Comparison of ENCODE assay signal across 15 cellular contexts in the genomic region with DNA sequence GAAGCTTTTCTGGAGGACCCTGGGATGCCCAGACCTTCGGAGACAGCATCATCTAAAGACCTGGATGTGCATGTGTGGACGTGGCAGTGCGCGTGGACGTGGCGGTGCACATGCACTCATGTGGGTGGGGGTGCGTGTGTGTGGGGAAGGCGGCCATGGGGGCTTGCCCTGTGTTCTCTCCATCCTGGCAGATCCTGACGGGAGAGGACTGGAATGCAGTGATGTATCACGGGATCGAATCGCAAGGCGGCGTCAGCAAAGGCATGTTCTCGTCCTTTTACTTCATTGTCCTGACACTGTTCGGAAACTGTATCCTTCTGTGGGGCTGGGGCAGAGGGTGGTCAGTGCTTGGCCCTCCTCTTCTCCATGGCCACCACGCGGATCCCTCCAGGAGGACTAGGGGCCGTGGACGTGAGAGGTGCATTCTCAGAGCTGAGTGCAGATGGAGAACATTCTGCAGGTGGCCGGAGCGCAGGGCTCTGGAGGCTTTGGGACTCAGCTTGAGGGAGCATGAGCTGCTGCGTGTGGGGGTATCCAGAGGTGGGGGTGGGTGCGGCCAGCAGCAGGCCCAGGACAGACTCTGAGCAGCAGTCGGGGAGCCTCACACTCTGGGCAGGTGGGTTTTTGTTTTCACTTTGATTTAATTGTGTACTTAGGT.
DNase-seq lines count a peak whose midpoint lies in the region; ATAC-seq and TF ChIP-seq lines count a peak whose summit lies in the region.
"Had no signal": no experiment of that assay in that cellular context is flagged by ENCODE, and none has a peak within 500 bp of the region (broad histone marks: within the 10 kb centered on the region; RNA-seq: fewer than 3 reads in every experiment).

No MANE protein-coding gene starts in this region.

- H3K27ac ChIP-seq in lower lobe of right lung (no peak overlapping the region), stomach (no peak overlapping the region), thyroid gland (no peak overlapping the region)

- no peaks in the 10 kb centered on the region for H3K4me1 Mint-ChIP-seq in activated CD8-positive, alpha-beta T cell treated with anti-CD3 and anti-CD28 coated beads, Interleukin-2, amount 10 ng/mL, durations not matched to agents 7 days and 5 days (ENCODE audit: low read depth)
- H3K4me1 Mint-ChIP-seq in activated CD8-positive, alpha-beta T cell treated with anti-CD3 and anti-CD28 coated beads for 36 hours (ENCODE audit: low read depth), result no peaks in the 10 kb centered on the region
- no peaks in the 10 kb centered on the region for H3K4me1 Mint-ChIP-seq in activated T-helper 2 cell treated with anti-CD3 and anti-CD28 coated beads, Interferon-gamma antibody, Interleukin-2, Interleukin-4, amounts not matched to agents 10 μg/mL and 5 μg/mL and 100 μg/mL, durations not matched to agents 14 hours and 24 hours and 36 hours (ENCODE audit: low read depth)

- 79 to 90% (median 82%) methylated on average over 20 to 25 of the region's 25 CpGs for WGBS in stomach, 5 donors
- WGBS in thyroid gland, 2 donors, result 81% methylated on average over 25 of the region's 25 CpGs

- intact Hi-C loops in activated CD8-positive, alpha-beta T cell treated with anti-CD3 and anti-CD28 coated beads for 36 hours (cut with micrococcal nuclease), result no loop called here
- intact Hi-C loops in activated T-helper 2 cell treated with anti-CD3 and anti-CD28 coated beads, Interferon-gamma antibody, Interleukin-2, Interleukin-4, amounts not matched to agents 10 μg/mL and 5 μg/mL and 100 μg/mL, durations not matched to agents 14 hours and 24 hours and 36 hours (cut with micrococcal nuclease), result no loop called here
- intact Hi-C loops in lower lobe of right lung (cut with DNase I) (no loop called here), stomach (cut with DNase I; ENCODE audit: low total_unique reads) (no loop called here), thyroid gland (cut with DNase I) (no loop called here)

- no peak for TF ChIP-seq CTCF in activated CD8-positive, alpha-beta T cell treated with anti-CD3 and anti-CD28 coated beads for 36 hours (IDR thresholded peaks at IDR 0.05)
- TF ChIP-seq CTCF in lower lobe of right lung (IDR thresholded peaks at IDR 0.05) (no peak), stomach (IDR thresholded peaks at IDR 0.05) (no peak), thyroid gland (IDR thresholded peaks at IDR 0.05) (no peak)

- no peaks in the 10 kb centered on the region for H3K4me1 ChIP-seq in lower lobe of right lung
- no peaks in the 10 kb centered on the region for H3K4me1 ChIP-seq in stomach
- no peaks in the 10 kb centered on the region for H3K4me1 ChIP-seq in thyroid gland

- H3K36me3 Mint-ChIP-seq in activated CD8-positive, alpha-beta T cell treated with anti-CD3 and anti-CD28 coated beads, Interleukin-2, amount 10 ng/mL, durations not matched to agents 7 days and 5 days (ENCODE audit: low read depth), result no peaks in the 10 kb centered on the region
- H3K36me3 Mint-ChIP-seq in activated CD8-positive, alpha-beta T cell treated with anti-CD3 and anti-CD28 coated beads for 36 hours (ENCODE audit: low read depth), result no peaks in the 10 kb centered on the region
- H3K36me3 Mint-ChIP-seq in activated T-helper 2 cell treated with anti-CD3 and anti-CD28 coated beads, Interferon-gamma antibody, Interleukin-2, Interleukin-4, amounts not matched to agents 10 μg/mL and 5 μg/mL and 100 μg/mL, durations not matched to agents 14 hours and 24 hours and 36 hours (ENCODE audit: low read depth), result no peaks in the 10 kb centered on the region

- H3K27ac Mint-ChIP-seq in activated CD8-positive, alpha-beta T cell treated with anti-CD3 and anti-CD28 coated beads, Interleukin-2, amount 10 ng/mL, durations not matched to agents 7 days and 5 days, result no peak overlapping the region
- no peak overlapping the region for H3K27ac Mint-ChIP-seq in activated CD8-positive, alpha-beta T cell treated with anti-CD3 and anti-CD28 coated beads for 36 hours
- H3K27ac Mint-ChIP-seq in activated T-helper 2 cell treated with anti-CD3 and anti-CD28 coated beads, Interferon-gamma antibody, Interleukin-2, Interleukin-4, amounts not matched to agents 10 μg/mL and 5 μg/mL and 100 μg/mL, durations not matched to agents 14 hours and 24 hours and 36 hours, result no peak overlapping the region

- no peak overlapping the region for H3K4me3 ChIP-seq in lower lobe of right lung
- no peak overlapping the region for H3K4me3 ChIP-seq in stomach
- H3K4me3 ChIP-seq in thyroid gland (replicated peaks in 1 of 3), result no peak overlapping the region
- H3K4me3 ChIP-seq: K562 had no signal

- no peak overlapping the region for H3K4me3 Mint-ChIP-seq in activated CD8-positive, alpha-beta T cell treated with anti-CD3 and anti-CD28 coated beads, Interleukin-2, amount 10 ng/mL, durations not matched to agents 7 days and 5 days
- no peak overlapping the region for H3K4me3 Mint-ChIP-seq in activated CD8-positive, alpha-beta T cell treated with anti-CD3 and anti-CD28 coated beads for 36 hours
- no peak overlapping the region for H3K4me3 Mint-ChIP-seq in activated T-helper 2 cell treated with anti-CD3 and anti-CD28 coated beads, Interferon-gamma antibody, Interleukin-2, Interleukin-4, amounts not matched to agents 10 μg/mL and 5 μg/mL and 100 μg/mL, durations not matched to agents 14 hours and 24 hours and 36 hours (ENCODE audit: low read depth)

- POLR2A ChIA-PET in activated CD8-positive, alpha-beta T cell treated with anti-CD3 and anti-CD28 coated beads, Interleukin-2, amount 10 ng/mL, durations not matched to agents 7 days and 5 days (lab: Charles Lee), result no interaction called here
- POLR2A ChIA-PET in activated CD8-positive, alpha-beta T cell treated with anti-CD3 and anti-CD28 coated beads for 36 hours (lab: Charles Lee), result no interaction called here

- DNase-seq in activated CD8-positive, alpha-beta T cell treated with anti-CD3 and anti-CD28 coated beads, Interleukin-2, amount 10 ng/mL, durations not matched to agents 7 days and 5 days, result peak; percentile 16
- DNase-seq in activated CD8-positive, alpha-beta T cell treated with anti-CD3 and anti-CD28 coated beads for 36 hours, result no peak
- peak; percentile 6 for DNase-seq in activated T-helper 2 cell treated with anti-CD3 and anti-CD28 coated beads, Interferon-gamma antibody, Interleukin-2, Interleukin-4, amounts not matched to agents 10 μg/mL and 5 μg/mL and 100 μg/mL, durations not matched to agents 14 hours and 24 hours and 36 hours (ENCODE audit: low spot score)
- peak; percentile 21 for DNase-seq in lower lobe of right lung
- DNase-seq in stomach, result peak; percentile 19
- no peak for DNase-seq in thyroid gland
- DNase-seq in activated CD4-positive, alpha-beta T cell treated with anti-CD3 and anti-CD28 coated beads, Interleukin-2, amount 50 U/mL, for 4 hours, result no peak
- DNase-seq: C1 segment of cervical spinal cord, COR-L47, NCI-H1092, NCI-H345, NCI-H748 treated with DMSO at 0.1 percent for 48 hours had no signal

- peaks cover 2% of the 10 kb centered on the region for H3K27me3 Mint-ChIP-seq in activated CD8-positive, alpha-beta T cell treated with anti-CD3 and anti-CD28 coated beads, Interleukin-2, amount 10 ng/mL, durations not matched to agents 7 days and 5 days (ENCODE audit: low read depth)
- H3K27me3 Mint-ChIP-seq in activated CD8-positive, alpha-beta T cell treated with anti-CD3 and anti-CD28 coated beads for 36 hours, result peaks cover 6% of the 10 kb centered on the region
- no peaks in the 10 kb centered on the region for H3K27me3 Mint-ChIP-seq in activated T-helper 2 cell treated with anti-CD3 and anti-CD28 coated beads, Interferon-gamma antibody, Interleukin-2, Interleukin-4, amounts not matched to agents 10 μg/mL and 5 μg/mL and 100 μg/mL, durations not matched to agents 14 hours and 24 hours and 36 hours (ENCODE audit: low read depth)

- H3K9me3 ChIP-seq in lower lobe of right lung (no peaks in the 10 kb centered on the region), stomach (no peaks in the 10 kb centered on the region), thyroid gland (no peaks in the 10 kb centered on the region)

- H3K27me3 ChIP-seq in lower lobe of right lung (ENCODE audit: low read depth), result peaks cover 4% of the 10 kb centered on the region
- H3K27me3 ChIP-seq in stomach, result peaks cover 0 to 29% (median 0%) of the 10 kb centered on the region in 3 donors
- no peaks in the 10 kb centered on the region for H3K27me3 ChIP-seq in thyroid gland

- H3K9me3 Mint-ChIP-seq in activated CD8-positive, alpha-beta T cell treated with anti-CD3 and anti-CD28 coated beads, Interleukin-2, amount 10 ng/mL, durations not matched to agents 7 days and 5 days (ENCODE audit: insufficient read depth), result no peaks in the 10 kb centered on the region
- H3K9me3 Mint-ChIP-seq in activated CD8-positive, alpha-beta T cell treated with anti-CD3 and anti-CD28 coated beads for 36 hours, result no peaks in the 10 kb centered on the region
- no peaks in the 10 kb centered on the region for H3K9me3 Mint-ChIP-seq in activated T-helper 2 cell treated with anti-CD3 and anti-CD28 coated beads, Interferon-gamma antibody, Interleukin-2, Interleukin-4, amounts not matched to agents 10 μg/mL and 5 μg/mL and 100 μg/mL, durations not matched to agents 14 hours and 24 hours and 36 hours

- CTCF ChIA-PET in activated CD8-positive, alpha-beta T cell treated with anti-CD3 and anti-CD28 coated beads, Interleukin-2, amount 10 ng/mL, durations not matched to agents 7 days and 5 days (lab: Charles Lee), result no interaction called here
- CTCF ChIA-PET in activated CD8-positive, alpha-beta T cell treated with anti-CD3 and anti-CD28 coated beads for 36 hours (lab: Charles Lee), result no interaction called here

- no peak for ATAC-seq in activated CD8-positive, alpha-beta T cell treated with anti-CD3 and anti-CD28 coated beads, Interleukin-2, amount 10 ng/mL, durations not matched to agents 7 days and 5 days
- no peak for ATAC-seq in activated CD8-positive, alpha-beta T cell treated with anti-CD3 and anti-CD28 coated beads for 36 hours
- ATAC-seq in lower lobe of right lung, result no peak
- no peak for ATAC-seq in SK-N-SH treated with all-trans-retinoic acid at 6 μM for 48 hours
- ATAC-seq: Panc1 had no signal

- no peak for TF ChIP-seq EP300 in stomach (IDR thresholded peaks at IDR 0.05)

- H3K36me3 ChIP-seq in lower lobe of right lung (no peaks in the 10 kb centered on the region), stomach (no peaks in the 10 kb centered on the region), thyroid gland (no peaks in the 10 kb centered on the region)

- TF ChIP-seq POLR2A in stomach (IDR thresholded peaks at IDR 0.05) (no peak), thyroid gland (IDR thresholded peaks at IDR 0.05) (no peak)

TF ChIP-seq in SK-N-SH treated with all-trans-retinoic acid at 6 μM for 48 hours, 23 proteins besides CTCF, POLR2A, EP300 and RAD21 (continues in another document):
- TF ChIP-seq SNAI2 (CRISPR knock-in tag; IDR thresholded peaks at IDR 0.05) (no peak), RARB (CRISPR knock-in tag; IDR thresholded peaks at IDR 0.05) (no peak), ARNTL (CRISPR knock-in tag; IDR thresholded peaks at IDR 0.05; ENCODE audit: borderline replicate concordance, low read depth) (no peak), ZNF8 (CRISPR knock-in tag; IDR thresholded peaks at IDR 0.05) (no peak), ISL1 (CRISPR knock-in tag; IDR thresholded peaks at IDR 0.05) (no peak), TCF4 (CRISPR knock-in tag; IDR thresholded peaks at IDR 0.05; ENCODE audit: borderline replicate concordance) (no peak), ZFP30 (CRISPR knock-in tag; IDR thresholded peaks at IDR 0.05) (no peak), ZNF565 (CRISPR knock-in tag; conservative IDR thresholded peaks at IDR 0.05; ENCODE audit: low read depth) (no peak)

Comparison
In these comparisons a context has a peak if more than half of its experiments do, and no peak if none do; other contexts are left out.
1. DNase-seq: peak in activated CD8-positive, alpha-beta T cell treated with anti-CD3 and anti-CD28 coated beads, Interleukin-2, amount 10 ng/mL, durations not matched to agents 7 days and 5 days (single experiment), activated T-helper 2 cell treated with anti-CD3 and anti-CD28 coated beads, Interferon-gamma antibody, Interleukin-2, Interleukin-4, amounts not matched to agents 10 μg/mL and 5 μg/mL and 100 μg/mL, durations not matched to agents 14 hours and 24 hours and 36 hours (single experiment), lower lobe of right lung (single experiment) and stomach (single experiment); none in activated CD8-positive, alpha-beta T cell treated with anti-CD3 and anti-CD28 coated beads for 36 hours (single experiment), thyroid gland (0 of 2) and activated CD4-positive, alpha-beta T cell treated with anti-CD3 and anti-CD28 coated beads, Interleukin-2, amount 50 U/mL, for 4 hours (0 of 2).